Comparison of ENCODE assay signal across 25 cellular contexts in genomic region chr14:59829469-59829868, GRCh38. TPM values are rescaled to one million over a fixed set of nuclear protein-coding genes. Genes with fewer than 3 reads are reported as not detected.
DNase-seq lines count a peak whose midpoint lies in the region; ATAC-seq and TF ChIP-seq lines count a peak whose summit lies in the region.
"Had no signal": no experiment of that assay in that cellular context is flagged by ENCODE, and none has a peak within 500 bp of the region (broad histone marks: within the 10 kb centered on the region; RNA-seq: fewer than 3 reads in every experiment).

No MANE protein-coding gene starts in this region.

- intact Hi-C loops in psoas muscle (cut with DNase I): no loop called here

- peaks cover 22% of the 10 kb centered on the region for H3K4me1 Mint-ChIP-seq in GM23338
- H3K4me1 Mint-ChIP-seq: stimulated activated naive B cell treated with anti-CD40 and anti-IgM and Interleukin-4, amounts not matched to agents 10 μg/mL and 1 μg/mL and 100 μg/mL, for 72 hours had no signal

- H3K27me3 ChIP-seq in GM23338 (ENCODE audit: insufficient read depth) (no peaks in the 10 kb centered on the region), trophoblast cell (ENCODE audit: insufficient read depth, low read length) (no peaks in the 10 kb centered on the region), psoas muscle (ENCODE audit: insufficient read depth in 3 of 3, low read length in 2 of 3) (no peaks in the 10 kb centered on the region)
- H3K27me3 ChIP-seq: hepatocyte had no signal

- peak overlapping the region; percentile 34 for H3K14ac ChIP-seq in trophoblast cell (ENCODE audit: low read length)

- H3K4me1 ChIP-seq in GM23338 (ENCODE audit: insufficient read depth): peaks cover 22% of the 10 kb centered on the region
- H3K4me1 ChIP-seq in trophoblast cell (ENCODE audit: control insufficient read depth in 1 of 2, insufficient read depth in 2 of 2, low read length in 2 of 2): no peaks in the 10 kb centered on the region
- no peaks in the 10 kb centered on the region for H3K4me1 ChIP-seq in psoas muscle
- H3K4me1 ChIP-seq: lower lobe of right lung had no signal

- no peak overlapping the region for H2BK5ac ChIP-seq in trophoblast cell (ENCODE audit: low read depth, low read length, poor library complexity)

- peak overlapping the region; percentile 46 for H3K4me2 ChIP-seq in GM23338
- H3K4me2 ChIP-seq in trophoblast cell (ENCODE audit: low read length): no peak overlapping the region
- H3K4me2 ChIP-seq: hepatocyte, smooth muscle cell had no signal

- H2BK120ac ChIP-seq in trophoblast cell (ENCODE audit: insufficient read depth, low read length, poor library complexity): no peak overlapping the region

- H3F3A ChIP-seq in GM23338 (replicated peaks; ENCODE audit: low read depth): no peaks in the 10 kb centered on the region

- H4K20me1 ChIP-seq in GM23338 (replicated peaks; ENCODE audit: insufficient read depth): no peaks in the 10 kb centered on the region

- no peaks in the 10 kb centered on the region for H3K36me3 Mint-ChIP-seq in GM23338 (ENCODE audit: low read depth)
- H3K36me3 Mint-ChIP-seq: stimulated activated naive B cell treated with anti-CD40 and anti-IgM and Interleukin-4, amounts not matched to agents 10 μg/mL and 1 μg/mL and 100 μg/mL, for 72 hours had no signal

- no peak overlapping the region for H3K23ac ChIP-seq in trophoblast cell (ENCODE audit: low read length)

- H3K18ac ChIP-seq in trophoblast cell (ENCODE audit: low read length): no peak overlapping the region

- H2AFZ ChIP-seq in GM23338 (peak overlapping the region; percentile 28), trophoblast cell (ENCODE audit: insufficient read depth, low read length, poor library complexity) (no peak overlapping the region)
- H2AFZ ChIP-seq: hepatocyte had no signal

- H3K9ac ChIP-seq in SK-N-MC (ENCODE audit: insufficient read length) (no peak overlapping the region), trophoblast cell (ENCODE audit: low read length) (no peak overlapping the region)

- no peak overlapping the region for H3K4me3 Mint-ChIP-seq in GM23338
- H3K4me3 Mint-ChIP-seq: activated CD8-positive, alpha-beta T cell treated with anti-CD3 and anti-CD28 coated beads, Interleukin-2, amount 10 ng/mL, durations not matched to agents 7 days and 5 days; stimulated activated naive B cell treated with anti-CD40 and anti-IgM and Interleukin-4, amounts not matched to agents 10 μg/mL and 1 μg/mL and 100 μg/mL, for 72 hours had no signal

- H3K9me2 ChIP-seq in GM23338 (ENCODE audit: insufficient read depth): no peaks in the 10 kb centered on the region

- no peak overlapping the region for H3K4me3 ChIP-seq in GM23338
- H3K4me3 ChIP-seq in SK-N-MC: peak overlapping the region; percentile 32; the same call in 1 of the 2 replicates
- H3K4me3 ChIP-seq in trophoblast cell (ENCODE audit: low read depth, low read length): no peak overlapping the region
- H3K4me3 ChIP-seq in psoas muscle: no peak overlapping the region
- H3K4me3 ChIP-seq: GM12878, hepatocyte, lower lobe of right lung, smooth muscle cell, thoracic aorta had no signal

- H3K9me3 ChIP-seq in SK-N-MC (ENCODE audit: low read depth, low read length): no peaks in the 10 kb centered on the region
- no peaks in the 10 kb centered on the region for H3K9me3 ChIP-seq in trophoblast cell (ENCODE audit: insufficient read depth, low read depth, low read length)
- H3K9me3 ChIP-seq in psoas muscle: no peaks in the 10 kb centered on the region
- H3K9me3 ChIP-seq: lower lobe of right lung, thoracic aorta had no signal

- no peak overlapping the region for H3K4ac ChIP-seq in trophoblast cell (ENCODE audit: low read depth, low read length)

- H2AK5ac ChIP-seq in trophoblast cell (ENCODE audit: low read length): no peak overlapping the region

- H3K27ac Mint-ChIP-seq in GM23338: no peak overlapping the region; the same call in 1 of the 2 replicates
- H3K27ac Mint-ChIP-seq: activated CD8-positive, alpha-beta T cell treated with anti-CD3 and anti-CD28 coated beads, Interleukin-2, amount 10 ng/mL, durations not matched to agents 7 days and 5 days; stimulated activated naive B cell treated with anti-CD40 and anti-IgM and Interleukin-4, amounts not matched to agents 10 μg/mL and 1 μg/mL and 100 μg/mL, for 72 hours had no signal

- peaks cover 4% of the 10 kb centered on the region for H3K27me3 Mint-ChIP-seq in GM23338 (ENCODE audit: insufficient read depth, low read depth, poor library complexity)

- H3K27ac ChIP-seq in GM23338 (ENCODE audit: low read depth) (no peak overlapping the region), SK-N-MC (peak overlapping the region; percentile 40; the same call in 1 of the 2 replicates), trophoblast cell (ENCODE audit: low read depth, low read length) (no peak overlapping the region), psoas muscle (no peak overlapping the region)
- H3K27ac ChIP-seq: hepatocyte, lower lobe of right lung, thoracic aorta had no signal

- no peak for TF ChIP-seq CTCF in GM23338 (conservative IDR thresholded peaks at IDR 0.05; ENCODE audit: low read depth in 2 of 2)
- TF ChIP-seq CTCF in psoas muscle (IDR thresholded peaks at IDR 0.05): no peak

- no peaks in the 10 kb centered on the region for H3K79me2 ChIP-seq in GM23338 (replicated peaks; ENCODE audit: insufficient read depth)
- H3K79me2 ChIP-seq in trophoblast cell (ENCODE audit: control insufficient read depth, insufficient read depth, low read length, poor library complexity): no peaks in the 10 kb centered on the region
- H3K79me2 ChIP-seq: hepatocyte had no signal

- no peaks in the 10 kb centered on the region for H3K79me1 ChIP-seq in trophoblast cell (ENCODE audit: low read length)

- peak; percentile 59 for ATAC-seq in GM23338
- no peak for ATAC-seq in psoas muscle
- ATAC-seq: activated CD8-positive, alpha-beta T cell treated with anti-CD3 and anti-CD28 coated beads, Interleukin-2, amount 10 ng/mL, durations not matched to agents 7 days and 5 days; GM12878; lower lobe of right lung; stimulated activated naive B cell treated with anti-CD40 and anti-IgM and Interleukin-4, amounts not matched to agents 10 μg/mL and 1 μg/mL and 100 μg/mL, for 72 hours had no signal

- H2BK12ac ChIP-seq in trophoblast cell (ENCODE audit: low read length): no peak overlapping the region

- H4K91ac ChIP-seq in trophoblast cell (ENCODE audit: low read depth, low read length): peak overlapping the region; percentile 43

- H4K12ac ChIP-seq in trophoblast cell (ENCODE audit: low read depth, low read length): no peak overlapping the region

- DNase-seq in GM23338 (ENCODE audit: low spot score) (no peak), SK-N-MC (ENCODE audit: low read depth, low spot score) (no peak), dermis blood vessel endothelial cell (peak; percentile 11), trophoblast cell (no peak), psoas muscle (no peak), midbrain (lab: John Stamatoyannopoulos, UW) (no peak), activated gamma-delta T cell (lab: John Stamatoyannopoulos, UW) (no peak)
- DNase-seq: activated CD8-positive, alpha-beta T cell treated with anti-CD3 and anti-CD28 coated beads, Interleukin-2, amount 10 ng/mL, durations not matched to agents 7 days and 5 days; activated gamma-delta T cell treated with Interleukin-2 at 50 U/mL for 16 hours; amniotic stem cell; central memory CD4-positive, alpha-beta T cell; DMS53; erythroblast; foreskin fibroblast; lower lobe of right lung; NCI-H1092; NCI-H187 treated with DMSO at 0.1 percent for 48 hours; NK-92 treated with Interleukin-12 subunit alpha and Interleukin-12 subunit beta, amount 100 ng/mL, for 24 hours; nucleus accumbens; RPMI8226; stimulated activated naive B cell treated with anti-CD40 and anti-IgM and Interleukin-4, amounts not matched to agents 10 μg/mL and 1 μg/mL and 100 μg/mL, for 72 hours had no signal

- H3K36me3 ChIP-seq in GM23338 (ENCODE audit: insufficient read depth): no peaks in the 10 kb centered on the region
- H3K36me3 ChIP-seq in SK-N-MC (ENCODE audit: insufficient read depth, low read length): no peaks in the 10 kb centered on the region
- H3K36me3 ChIP-seq in trophoblast cell (ENCODE audit: control insufficient read depth in 1 of 2, insufficient read depth in 2 of 2, low read length in 2 of 2): no peaks in the 10 kb centered on the region
- H3K36me3 ChIP-seq in psoas muscle (ENCODE audit: insufficient read depth in 1 of 2, low read depth in 1 of 2): no peaks in the 10 kb centered on the region
- H3K36me3 ChIP-seq: lower lobe of right lung, thoracic aorta had no signal

- H4K8ac ChIP-seq in trophoblast cell (ENCODE audit: low read depth, low read length): no peak overlapping the region

- no peaks in the 10 kb centered on the region for H3K9me3 Mint-ChIP-seq in GM23338
- H3K9me3 Mint-ChIP-seq: stimulated activated naive B cell treated with anti-CD40 and anti-IgM and Interleukin-4, amounts not matched to agents 10 μg/mL and 1 μg/mL and 100 μg/mL, for 72 hours had no signal

TF ChIP-seq in GM23338, 12 proteins besides CTCF, POLR2A, EP300 and RAD21 (continues in another document):
- TF ChIP-seq NANOG (IDR thresholded peaks at IDR 0.05; ENCODE audit: borderline replicate concordance) (no peak), STAT1 (IDR thresholded peaks at IDR 0.05; ENCODE audit: unreplicated experiment) (no peak), CREB1 (CRISPR knock-in tag; IDR thresholded peaks at IDR 0.05; ENCODE audit: low read depth) (no peak), ZNF114 (CRISPR knock-in tag; IDR thresholded peaks at IDR 0.05) (no peak), ETS1 (IDR thresholded peaks at IDR 0.05) (no peak), EZH2 (IDR thresholded peaks at IDR 0.05; ENCODE audit: low read depth, unreplicated experiment) (no peak)

RNA-seq across cellular contexts. Expression of gene RTN1, which starts 41.1 kb away (rescaled TPM):
- total RNA-seq in GM23338 (2014; rRNA removed; shearing (Covaris generic)): 3.7 and 4.3 TPM in 2 replicates
- polyA plus RNA-seq in GM23338 (2016; fragmentation: Nextera tagmentation; extraction: Ambion mirVana) (3.1 and 4.2 TPM in 2 replicates), psoas muscle (1 to 10 TPM in 1 of 3 donors, under 1 TPM in 2; 0.17 to 1.7 (median 0.43) TPM)
- total RNA-seq in dermis blood vessel endothelial cell (not detected in 2 replicates), psoas muscle (1 to 10 TPM in 1 of 4 donors, under 1 TPM in 3; 0.73 to 1.5 (median 0.85) TPM)
- polyA plus RNA-seq in trophoblast cell (2013): 0.10 and 0.18 TPM in 2 replicates
- total RNA-seq: activated CD8-positive, alpha-beta T cell treated with anti-CD3 and anti-CD28 coated beads, Interleukin-2, amount 10 ng/mL, durations not matched to agents 7 days and 5 days; GM12878; smooth muscle cell had no signal
- polyA plus RNA-seq: smooth muscle cell had no signal
